Comparison of ENCODE assay signal across 8 cellular contexts in the genomic region with DNA sequence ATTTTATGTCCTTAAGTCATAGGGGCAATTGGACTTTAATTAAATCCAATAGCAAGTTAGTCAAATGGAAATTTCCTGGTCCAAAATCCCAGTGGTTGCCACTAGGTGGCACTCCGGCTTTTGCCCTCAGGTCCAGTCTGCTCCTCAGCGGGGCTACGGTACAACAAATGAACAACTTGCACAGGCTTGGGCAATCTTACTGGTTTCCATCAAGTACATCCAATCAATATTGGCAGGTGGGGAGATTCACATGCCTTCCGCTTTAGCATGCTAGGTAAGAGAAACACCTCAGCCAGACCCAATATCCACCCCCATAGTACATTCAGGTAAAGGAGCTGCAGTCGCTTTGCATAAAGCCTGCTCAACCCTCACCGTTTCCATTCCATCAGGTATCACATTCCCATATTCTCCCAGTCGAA. TPM values are rescaled to one million over a fixed set of nuclear protein-coding genes. Genes with fewer than 3 reads are reported as not detected.
DNase-seq lines count a peak whose midpoint lies in the region; ATAC-seq and TF ChIP-seq lines count a peak whose summit lies in the region.

No MANE protein-coding gene starts in this region.

- no peak overlapping the region for H3K27ac ChIP-seq in DOHH2 (ENCODE audit: low read depth, low read length)
- H3K27ac ChIP-seq in Karpas-422 (ENCODE audit: low read length): no peak overlapping the region
- no peak overlapping the region for H3K27ac ChIP-seq in ovary
- no peak overlapping the region for H3K27ac ChIP-seq in upper lobe of left lung

- H3K27me3 ChIP-seq in DOHH2 (ENCODE audit: control insufficient read depth, low read length): no peaks in the 10 kb centered on the region
- H3K27me3 ChIP-seq in Karpas-422 (ENCODE audit: low read length): no peaks in the 10 kb centered on the region
- no peaks in the 10 kb centered on the region for H3K27me3 ChIP-seq in ovary
- no peaks in the 10 kb centered on the region for H3K27me3 ChIP-seq in upper lobe of left lung

- H3K36me3 ChIP-seq in DOHH2 (ENCODE audit: control insufficient read depth, low read length) (peaks cover 8% of the 10 kb centered on the region), Karpas-422 (ENCODE audit: insufficient read depth, low read length) (peaks cover 3% of the 10 kb centered on the region; the same call in 1 of the 2 replicates), ovary (no peaks in the 10 kb centered on the region), upper lobe of left lung (peaks cover 0 to 11% (median 0%) of the 10 kb centered on the region in 4 donors)

- H3K4me3 ChIP-seq in DOHH2 (ENCODE audit: low read length): no peak overlapping the region
- no peak overlapping the region for H3K4me3 ChIP-seq in Karpas-422 (ENCODE audit: low read length)
- no peak overlapping the region for H3K4me3 ChIP-seq in ovary
- no peak overlapping the region for H3K4me3 ChIP-seq in upper lobe of left lung

- H3K4me1 ChIP-seq in DOHH2 (ENCODE audit: control insufficient read depth, low read length) (peaks cover 15% of the 10 kb centered on the region), Karpas-422 (ENCODE audit: low read length) (peaks cover 2% of the 10 kb centered on the region), ovary (ENCODE audit: insufficient read depth) (no peaks in the 10 kb centered on the region), upper lobe of left lung (peaks cover 0 to 5% (median 1%) of the 10 kb centered on the region in 4 donors)

- H4K20me1 ChIP-seq in DOHH2 (ENCODE audit: control insufficient read depth, insufficient read depth, low read depth, low read length) (no peaks in the 10 kb centered on the region), Karpas-422 (ENCODE audit: insufficient read depth, low read depth, low read length) (no peaks in the 10 kb centered on the region)

- DNase-seq in Karpas-422 (peak; percentile 93), SHP77 treated with DMSO at 0.1 percent for 48 hours (lab: John Stamatoyannopoulos, UW) (peak; percentile 44), foreskin melanocyte (peak; percentile 61), ovary (peak in 3 of 5 donors; percentile 57 to 74 (median 72)), upper lobe of left lung (peak in 1 of 2 donors; percentile 83)
- DNase-seq in activated effector memory CD4-positive, alpha-beta T cell treated with Interleukin-2 at 50 U/mL for 16 hours: peak; percentile 63

- H2AFZ ChIP-seq in Karpas-422 (ENCODE audit: low read length): no peak overlapping the region

- peaks cover 3% of the 10 kb centered on the region; the same call in 1 of the 2 replicates for H3F3A ChIP-seq in DOHH2 (ENCODE audit: control insufficient read depth, insufficient read depth)

- WGBS in ovary, 3 donors: 36 to 41% (median 38%) methylated on average over 7 of the region's 7 CpGs
- 36 to 43% methylated on average over 7 of the region's 7 CpGs for WGBS in upper lobe of left lung, 2 donors

- TF ChIP-seq CTCF in DOHH2 (IDR thresholded peaks at IDR 0.05; ENCODE audit: low read depth, low read length, poor library complexity, severe bottlenecking) (peak; percentile 95), ovary (IDR thresholded peaks at IDR 0.05) (peak; percentile 33 to 54 (median 46)), upper lobe of left lung (IDR thresholded peaks at IDR 0.05) (peak; percentile 71 to 87 (median 84))

- H3K9me3 ChIP-seq in DOHH2 (ENCODE audit: control insufficient read depth, insufficient read depth, low read length) (peaks cover 9% of the 10 kb centered on the region), Karpas-422 (ENCODE audit: low read length) (no peaks in the 10 kb centered on the region; the same call in 1 of the 2 replicates), ovary (no peaks in the 10 kb centered on the region), upper lobe of left lung (no peaks in the 10 kb centered on the region)

- H3K79me2 ChIP-seq in DOHH2 (ENCODE audit: control insufficient read depth, low read length) (no peaks in the 10 kb centered on the region), Karpas-422 (ENCODE audit: low read length) (no peaks in the 10 kb centered on the region)

- intact Hi-C loops in ovary (cut with DNase I): loop anchor here in 3 of 4 donors (10.0 kb wide), 2 partner anchors 137 to 187 kb away; partner anchors contain the start of gene DOK3 (in 1 of the 3)

- H3K9ac ChIP-seq in Karpas-422 (ENCODE audit: low read length): no peak overlapping the region

- no peaks in the 10 kb centered on the region for H3K9me2 ChIP-seq in DOHH2 (replicated peaks; ENCODE audit: control insufficient read depth, low read length)
- H3K9me2 ChIP-seq in Karpas-422 (replicated peaks; ENCODE audit: insufficient read depth, low read length): no peaks in the 10 kb centered on the region

- no peak for TF ChIP-seq EP300 in ovary (IDR thresholded peaks at IDR 0.05)
- TF ChIP-seq EP300 in upper lobe of left lung (IDR thresholded peaks at IDR 0.05): no peak

- no peak for TF ChIP-seq POLR2A in ovary (IDR thresholded peaks at IDR 0.05)
- TF ChIP-seq POLR2A in upper lobe of left lung (IDR thresholded peaks at IDR 0.05): no peak

- H3K4me2 ChIP-seq in DOHH2 (ENCODE audit: low read length): no peak overlapping the region
- H3K4me2 ChIP-seq in Karpas-422 (ENCODE audit: low read depth, low read length, poor library complexity, severe bottlenecking): no peak overlapping the region

- ATAC-seq in upper lobe of left lung (ENCODE audit: low FRiP score in 2 of 2): peak in 1 of 2 donors; percentile 81
- no peak for ATAC-seq in GM18520 (IDR thresholded peaks at IDR 0.05; ENCODE audit: unreplicated experiment)

RNA-seq across cellular contexts. Expression of gene MXD3, which starts 6.3 kb away (rescaled TPM):
- 12.6 and 18.3 TPM in 2 replicates for total RNA-seq in Karpas-422 (2014; rRNA removed; shearing (Covaris generic); ENCODE audit: low replicate concordance)
- total RNA-seq in ovary (1 to 10 TPM; 3.2 to 9.8 (median 6.2) TPM), upper lobe of left lung (10 to 100 TPM in 4 of 6 donors, 1 to 10 TPM in 2; 8.8 to 29.5 (median 13.6) TPM)
- 1 to 10 TPM in 1 of 2 donors, under 1 TPM in 1; 0.30 to 6.0 TPM for polyA plus RNA-seq in ovary

RNA-seq across cellular contexts. Expression of gene PRELID1, which starts 14.4 kb away (rescaled TPM):
- 112 and 189 TPM in 2 replicates for total RNA-seq in Karpas-422 (2014; rRNA removed; shearing (Covaris generic); ENCODE audit: low replicate concordance)
- 10 to 100 TPM; 42.8 to 96.8 (median 74.6) TPM for total RNA-seq in ovary
- 10 to 100 TPM; 65.0 to 77.6 TPM for polyA plus RNA-seq in ovary
- total RNA-seq in upper lobe of left lung: 100 to 1,000 TPM in 2 of 6 donors, 10 to 100 TPM in 4; 45.1 to 132 (median 86.8) TPM

RNA-seq across cellular contexts. Expression of gene RAB24, which starts 14.4 kb away (rescaled TPM):
- 11.4 and 30.2 TPM in 2 replicates for total RNA-seq in Karpas-422 (2014; rRNA removed; shearing (Covaris generic); ENCODE audit: low replicate concordance)
- total RNA-seq in ovary (10 to 100 TPM; 23.3 to 40.4 (median 26.8) TPM), upper lobe of left lung (10 to 100 TPM; 26.8 to 92.2 (median 50.3) TPM)
- polyA plus RNA-seq in ovary: 10 to 100 TPM; 17.0 to 40.4 TPM

RNA-seq across cellular contexts. Expression of gene LMAN2, which starts 33.5 kb away (rescaled TPM):
- total RNA-seq in Karpas-422 (2014; rRNA removed; shearing (Covaris generic); ENCODE audit: low replicate concordance): 116 and 256 TPM in 2 replicates
- total RNA-seq in ovary (100 to 1,000 TPM in 2 of 7 donors, 10 to 100 TPM in 5; 63.5 to 154 (median 93.5) TPM), upper lobe of left lung (100 to 1,000 TPM; 134 to 263 (median 177) TPM)
- 100 to 1,000 TPM in 1 of 2 donors, 10 to 100 TPM in 1; 85.0 to 142 TPM for polyA plus RNA-seq in ovary

RNA-seq across cellular contexts. Expression of gene RGS14, which starts 39.8 kb away (rescaled TPM):
- total RNA-seq in Karpas-422 (2014; rRNA removed; shearing (Covaris generic); ENCODE audit: low replicate concordance): 22.6 and 70.8 TPM in 2 replicates
- total RNA-seq in ovary (10 to 100 TPM in 1 of 7 donors, 1 to 10 TPM in 6; 4.0 to 27.0 (median 8.0) TPM), upper lobe of left lung (10 to 100 TPM; 11.9 to 39.1 (median 26.6) TPM)
- polyA plus RNA-seq in ovary: 1 to 10 TPM in 1 of 2 donors, under 1 TPM in 1; 0.73 to 6.2 TPM
